In the genomic region with DNA sequence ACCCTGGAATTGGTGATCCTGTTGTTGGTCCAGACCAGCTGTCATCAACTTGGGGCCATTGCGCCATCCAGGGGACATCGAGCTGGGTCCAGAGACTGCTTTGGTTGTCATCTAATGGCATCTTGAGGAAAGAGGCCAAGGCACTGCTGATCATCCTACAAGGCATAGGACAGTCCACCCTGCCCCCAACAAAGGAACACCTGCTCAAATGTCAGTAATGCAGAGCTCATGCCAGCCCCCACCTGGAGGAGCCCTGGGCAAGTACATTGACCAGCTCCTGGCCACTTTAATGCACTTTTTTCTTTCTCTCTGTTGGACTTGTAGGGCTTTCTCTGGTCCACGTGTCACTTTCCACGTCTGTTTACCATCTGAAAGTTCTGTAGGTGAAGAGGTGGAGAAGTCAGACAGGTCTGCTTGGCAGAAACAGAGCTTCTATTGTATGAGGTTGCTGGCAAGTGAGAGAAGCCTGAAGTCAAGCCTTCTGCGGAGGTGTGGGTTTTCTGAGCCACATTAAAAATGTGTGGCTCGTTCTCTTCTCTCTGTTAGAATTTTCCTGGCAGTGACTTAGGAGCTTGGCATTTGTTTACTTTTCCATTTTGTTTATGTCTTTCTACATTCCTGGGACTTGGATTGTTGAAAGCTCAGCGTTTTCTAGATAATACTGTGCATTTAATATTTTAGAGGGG, we compare ENCODE assay signal across 11 cellular contexts.
DNase-seq lines count a peak whose midpoint lies in the region; ATAC-seq and TF ChIP-seq lines count a peak whose summit lies in the region.
"Had no signal": no experiment of that assay in that cellular context is flagged by ENCODE, and none has a peak within 500 bp of the region (broad histone marks: within the 10 kb centered on the region; RNA-seq: fewer than 3 reads in every experiment).

No MANE protein-coding gene starts in this region.

- H3K4me2 ChIP-seq in PC-3 (ENCODE audit: low read length), result peak overlapping the region; percentile 70

- TF ChIP-seq EP300 in esophagus muscularis mucosa (IDR thresholded peaks at IDR 0.05), result no peak

- H3K9me3 ChIP-seq in PC-3 (ENCODE audit: low read length), result no peaks in the 10 kb centered on the region
- no peaks in the 10 kb centered on the region for H3K9me3 ChIP-seq in esophagus muscularis mucosa
- H3K9me3 ChIP-seq in aorta (ENCODE audit: control insufficient read depth, low read length), result no peaks in the 10 kb centered on the region
- H3K9me3 ChIP-seq in CD4-positive, alpha-beta memory T cell (ENCODE audit: control insufficient read depth in 1 of 2, low read length in 2 of 2), result no peaks in the 10 kb centered on the region

- H3K27me3 Mint-ChIP-seq in CD4-positive, alpha-beta memory T cell, result peaks cover 10 to 14% of the 10 kb centered on the region in 2 donors

- H3K27me3 ChIP-seq in PC-3 (ENCODE audit: low read length) (no peaks in the 10 kb centered on the region), esophagus muscularis mucosa (no peaks in the 10 kb centered on the region), aorta (ENCODE audit: control insufficient read depth in 1 of 2, insufficient read depth in 2 of 2, low read length in 1 of 2) (peaks cover 0 to 2% of the 10 kb centered on the region in 2 donors)
- no peaks in the 10 kb centered on the region for H3K27me3 ChIP-seq in CD4-positive, alpha-beta memory T cell (ENCODE audit: insufficient read depth, low read length)

- no peaks in the 10 kb centered on the region for H3F3A ChIP-seq in PC-3 (ENCODE audit: low read length, unreplicated experiment)

- H3K4me3 Mint-ChIP-seq in CD4-positive, alpha-beta memory T cell, result no peak overlapping the region
- H3K4me3 Mint-ChIP-seq: activated B cell treated with CpG ODN at 0.5 μM for 24 hours; CD4-positive, alpha-beta T cell; naive thymus-derived CD4-positive, alpha-beta T cell had no signal

- no peaks in the 10 kb centered on the region for H4K20me1 ChIP-seq in PC-3 (ENCODE audit: low read length)

- DNase-seq in AG20443 (ENCODE audit: low spot score) (peak; percentile 27), PC-3 (peak; percentile 76), esophagus muscularis mucosa (ENCODE audit: extremely low spot score) (no peak), non-pigmented ciliary epithelial cell (ENCODE audit: low read depth) (peak; percentile 32), aorta (no peak), cerebellar nuclear complex (lab: John Stamatoyannopoulos, UW) (no peak), NCI-H82 treated with DMSO at 0.1 percent for 48 hours (lab: John Stamatoyannopoulos, UW; ENCODE audit: unreplicated experiment) (no peak)
- no peak for DNase-seq in CD4-positive, alpha-beta memory T cell
- DNase-seq: activated B cell treated with CpG ODN at 0.5 μM for 24 hours; CD4-positive, alpha-beta T cell; naive thymus-derived CD4-positive, alpha-beta T cell had no signal

- no peaks in the 10 kb centered on the region for H3K9me2 ChIP-seq in PC-3 (replicated peaks; ENCODE audit: low read length)

- POLR2A ChIA-PET in PC-3 (lab: Charles Lee; ENCODE audit: unreplicated experiment), result interaction anchor here (0.7 kb wide), 1 partner anchor 85 kb away, joined by 5 read pairs; no protein-coding TSS in a partner anchor
- POLR2A ChIA-PET in CD4-positive, alpha-beta memory T cell (lab: Charles Lee; ENCODE audit: partially characterized antibody), result no interaction called here

- BruUV-seq in PC-3 (replicated peaks; lab: Mats Ljungman, UMichigan), result TSS peak; percentile 55

- TF ChIP-seq POLR2A in esophagus muscularis mucosa (IDR thresholded peaks at IDR 0.05; ENCODE audit: low read depth), result no peak

- no peaks in the 10 kb centered on the region for H3K36me3 Mint-ChIP-seq in CD4-positive, alpha-beta memory T cell
- H3K36me3 Mint-ChIP-seq: naive thymus-derived CD4-positive, alpha-beta T cell had no signal

- CTCF ChIA-PET in PC-3 (lab: Charles Lee), result no interaction called here
- CTCF ChIA-PET in CD4-positive, alpha-beta memory T cell (lab: Charles Lee; ENCODE audit: partially characterized antibody), result no interaction called here

- H3K27ac Mint-ChIP-seq in CD4-positive, alpha-beta memory T cell, result no peak overlapping the region
- H3K27ac Mint-ChIP-seq: activated B cell treated with CpG ODN at 0.5 μM for 24 hours; CD4-positive, alpha-beta T cell; naive thymus-derived CD4-positive, alpha-beta T cell had no signal

- WGBS in esophagus muscularis mucosa, result 31% methylated on average over 5 of the region's 7 CpGs
- WGBS in aorta, 2 donors, result 33 to 45% methylated on average over 7 of the region's 7 CpGs

- H3K4me1 ChIP-seq in PC-3 (ENCODE audit: insufficient read depth, low read length) (peaks cover 31% of the 10 kb centered on the region), esophagus muscularis mucosa (peaks cover 29 to 50% (median 36%) of the 10 kb centered on the region in 4 donors), aorta (ENCODE audit: control insufficient read depth in 1 of 2, insufficient read depth in 2 of 2, low read length in 2 of 2) (no peaks in the 10 kb centered on the region)
- H3K4me1 ChIP-seq in CD4-positive, alpha-beta memory T cell (ENCODE audit: insufficient read depth, low read length), result no peaks in the 10 kb centered on the region

- H3K9ac ChIP-seq in PC-3 (ENCODE audit: low read length), result peak overlapping the region; percentile 63

- peak overlapping the region; percentile 54 for H3K4me3 ChIP-seq in PC-3 (ENCODE audit: low read length)
- H3K4me3 ChIP-seq in esophagus muscularis mucosa, result peak overlapping the region in 3 of 4 donors; percentile 8 to 18 (median 14)
- no peak overlapping the region for H3K4me3 ChIP-seq in aorta (ENCODE audit: low read length in 2 of 2)
- no peak overlapping the region for H3K4me3 ChIP-seq in CD4-positive, alpha-beta memory T cell (ENCODE audit: low read length in 2 of 2)

- H3K36me3 ChIP-seq in PC-3 (ENCODE audit: low read depth, low read length) (no peaks in the 10 kb centered on the region), esophagus muscularis mucosa (no peaks in the 10 kb centered on the region), aorta (ENCODE audit: control insufficient read depth in 1 of 2, insufficient read depth in 2 of 2, low read length in 1 of 2) (no peaks in the 10 kb centered on the region)
- no peaks in the 10 kb centered on the region for H3K36me3 ChIP-seq in CD4-positive, alpha-beta memory T cell (ENCODE audit: insufficient read depth, low read length)

- H3K4me1 Mint-ChIP-seq in CD4-positive, alpha-beta memory T cell, result no peaks in the 10 kb centered on the region
- H3K4me1 Mint-ChIP-seq: activated B cell treated with CpG ODN at 0.5 μM for 24 hours; naive thymus-derived CD4-positive, alpha-beta T cell had no signal

- H3K27ac ChIP-seq in PC-3 (ENCODE audit: low read length), result peak overlapping the region; percentile 95
- peak overlapping the region; percentile 51 to 63 (median 52) for H3K27ac ChIP-seq in esophagus muscularis mucosa (replicated peaks in 1 of 4)
- no peak overlapping the region for H3K27ac ChIP-seq in aorta (ENCODE audit: low read depth in 1 of 2, low read length in 2 of 2)
- H3K27ac ChIP-seq in CD4-positive, alpha-beta memory T cell (ENCODE audit: low read depth, low read length), result no peak overlapping the region

- intact Hi-C loops in PC-3 (cut with micrococcal nuclease), result loop anchor here (1.0 to 5.0 kb wide), 2 partner anchors 87 to 159 kb away; a partner anchor contains a TSS
- intact Hi-C loops in esophagus muscularis mucosa (cut with DNase I), result loop anchor here (10.0 kb wide), 1 partner anchor 156 kb away; a partner anchor contains a TSS
- intact Hi-C loops in aorta (cut with DNase I), result no loop called here
- intact Hi-C loops in CD4-positive, alpha-beta memory T cell (cut with micrococcal nuclease), result no loop called here

- H3K79me2 ChIP-seq in PC-3 (ENCODE audit: low read length), result peaks cover 11% of the 10 kb centered on the region; the same call in 1 of the 2 replicates

- no peaks in the 10 kb centered on the region for H3K9me3 Mint-ChIP-seq in CD4-positive, alpha-beta memory T cell
- H3K9me3 Mint-ChIP-seq: activated B cell treated with CpG ODN at 0.5 μM for 24 hours; CD4-positive, alpha-beta T cell; naive thymus-derived CD4-positive, alpha-beta T cell had no signal

- ATAC-seq in PC-3, result peak; percentile 83
- no peak for ATAC-seq in aorta (ENCODE audit: low FRiP score)
- ATAC-seq: naive thymus-derived CD4-positive, alpha-beta T cell had no signal

- TF ChIP-seq CTCF in PC-3 (conservative IDR thresholded peaks at IDR 0.05; ENCODE audit: low read depth, low read length) (no peak), esophagus muscularis mucosa (IDR thresholded peaks at IDR 0.05) (no peak)

- peak overlapping the region; percentile 66 for H2AFZ ChIP-seq in PC-3 (ENCODE audit: low read length)

Comparison
In these comparisons a context has a peak if more than half of its experiments do, and no peak if none do; other contexts are left out.
1. DNase-seq: peak in AG20443 (single experiment), PC-3 (single experiment) and non-pigmented ciliary epithelial cell (single experiment); none in esophagus muscularis mucosa (single experiment), aorta (0 of 2), cerebellar nuclear complex (0 of 2), CD4-positive, alpha-beta memory T cell (0 of 5) and NCI-H82 treated with DMSO at 0.1 percent for 48 hours (single experiment).
2. H3K27ac ChIP-seq: peak in PC-3 (single experiment) and esophagus muscularis mucosa (4 of 4); none in aorta (0 of 2) and CD4-positive, alpha-beta memory T cell (single experiment).
3. H3K4me3 ChIP-seq: peak in PC-3 (single experiment) and esophagus muscularis mucosa (3 of 4); none in aorta (0 of 2) and CD4-positive, alpha-beta memory T cell (0 of 2).
4. intact Hi-C loops: an anchor here in PC-3 (1.0 to 5.0 kb wide) and esophagus muscularis mucosa (10.0 kb wide); none called in aorta and CD4-positive, alpha-beta memory T cell.